In the genomic region with DNA sequence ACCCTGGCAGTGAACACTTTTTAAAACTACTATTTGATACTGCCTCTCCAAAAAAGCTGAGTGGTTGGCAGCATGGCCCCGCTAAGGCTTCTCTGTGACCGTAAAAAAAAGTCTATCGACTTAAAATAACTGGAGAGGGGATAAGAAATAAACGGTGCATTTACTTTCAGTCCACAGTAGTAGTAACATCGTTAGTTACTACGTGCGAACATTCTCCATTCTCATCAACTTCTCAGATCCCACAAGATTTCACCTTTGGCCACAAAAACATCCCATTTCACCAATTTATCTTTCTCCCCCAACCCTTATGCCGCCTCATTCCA, we compare ENCODE assay signal across 8 cellular contexts. TPM values are rescaled to one million over a fixed set of nuclear protein-coding genes. Genes with fewer than 3 reads are reported as not detected.
A peak's percentile ranks its signal among the peaks of the same experiment; 100 is the strongest.
DNase-seq lines count a peak whose midpoint lies in the region; ATAC-seq and TF ChIP-seq lines count a peak whose summit lies in the region.

No MANE protein-coding gene starts in this region.

- peaks cover 27% of the 10 kb centered on the region for H3K79me2 ChIP-seq in PC-3 (ENCODE audit: low read length)
- H3K79me2 ChIP-seq in parathyroid adenoma = no peaks in the 10 kb centered on the region

- TF ChIP-seq CTCF in PC-3 (conservative IDR thresholded peaks at IDR 0.05; ENCODE audit: low read depth, low read length) = no peak
- no peak for TF ChIP-seq CTCF in esophagus muscularis mucosa (IDR thresholded peaks at IDR 0.05)
- no peak for TF ChIP-seq CTCF in parathyroid adenoma (IDR thresholded peaks at IDR 0.05)

- POLR2A ChIA-PET in PC-3 (lab: Charles Lee; ENCODE audit: unreplicated experiment) = no interaction called here

- H3K4me3 ChIP-seq in PC-3 (ENCODE audit: low read length) = peak overlapping the region; percentile 84
- peak overlapping the region; percentile 70 to 91 (median 74) for H3K4me3 ChIP-seq in esophagus muscularis mucosa
- H3K4me3 ChIP-seq in parathyroid adenoma (ENCODE audit: low read depth, low read length) = peak overlapping the region; percentile 78

- H3K36me3 ChIP-seq in PC-3 (ENCODE audit: low read depth, low read length) (peaks cover 10% of the 10 kb centered on the region; the same call in 1 of the 2 replicates), esophagus muscularis mucosa (peaks cover 15 to 31% (median 26%) of the 10 kb centered on the region in 4 donors), parathyroid adenoma (ENCODE audit: control insufficient read depth, insufficient read depth, low read length) (no peaks in the 10 kb centered on the region)

- H3K9ac ChIP-seq in PC-3 (ENCODE audit: low read length) = peak overlapping the region; percentile 93
- H3K9ac ChIP-seq in parathyroid adenoma = peak overlapping the region; percentile 49

- TF ChIP-seq EP300 in esophagus muscularis mucosa (IDR thresholded peaks at IDR 0.05) = no peak

- BruUV-seq in PC-3 (replicated peaks; lab: Mats Ljungman, UMichigan) = TSS peak; percentile 99

- H3K27me3 ChIP-seq in PC-3 (ENCODE audit: low read length) (no peaks in the 10 kb centered on the region), esophagus muscularis mucosa (no peaks in the 10 kb centered on the region), parathyroid adenoma (ENCODE audit: control insufficient read depth, insufficient read depth, low read length) (no peaks in the 10 kb centered on the region)

- TF ChIP-seq POLR2A in esophagus muscularis mucosa (IDR thresholded peaks at IDR 0.05; ENCODE audit: low read depth) = no peak

- ATAC-seq in GM18520 (IDR thresholded peaks at IDR 0.05; ENCODE audit: unreplicated experiment) (peak; percentile 10), HG02642 (IDR thresholded peaks at IDR 0.05; ENCODE audit: poor library complexity, unreplicated experiment) (peak; percentile 27), PC-3 (no peak)

- H3K9me3 ChIP-seq in PC-3 (ENCODE audit: low read length) (no peaks in the 10 kb centered on the region), esophagus muscularis mucosa (no peaks in the 10 kb centered on the region), parathyroid adenoma (ENCODE audit: control insufficient read depth, low read length) (no peaks in the 10 kb centered on the region)

- H2AFZ ChIP-seq in PC-3 (ENCODE audit: low read length) (peak overlapping the region; percentile 85), parathyroid adenoma (peak overlapping the region; percentile 100)

- H3K27ac ChIP-seq in PC-3 (ENCODE audit: low read length) (peak overlapping the region; percentile 6; the same call in 1 of the 2 replicates), esophagus muscularis mucosa (replicated peaks in 1 of 4) (peak overlapping the region; percentile 87 to 92 (median 90)), parathyroid adenoma (peak overlapping the region; percentile 90)

- H3K9me2 ChIP-seq in PC-3 (replicated peaks; ENCODE audit: low read length) = no peaks in the 10 kb centered on the region

- intact Hi-C loops in PC-3 (cut with micrococcal nuclease) (loop anchor here (2.0 kb wide), 1 partner anchor 72 kb away; no protein-coding TSS in a partner anchor), esophagus muscularis mucosa (cut with DNase I) (loop anchor here (5.0 kb wide), 1 partner anchor 103 kb away; the partner anchor contains the start of gene ANXA5)

- no peak for DNase-seq in PC-3
- DNase-seq in esophagus muscularis mucosa (ENCODE audit: extremely low spot score) = no peak
- no peak for DNase-seq in putamen (ENCODE audit: low spot score)
- DNase-seq in HT-29 (ENCODE audit: low spot score) = no peak
- no peak for DNase-seq in central memory CD4-positive, alpha-beta T cell

- H3K4me2 ChIP-seq in PC-3 (ENCODE audit: low read length) = peak overlapping the region; percentile 94
- peak overlapping the region; percentile 96 for H3K4me2 ChIP-seq in parathyroid adenoma (ENCODE audit: low read length)

- CTCF ChIA-PET in PC-3 (lab: Charles Lee) = no interaction called here

- H4K20me1 ChIP-seq in PC-3 (ENCODE audit: low read length) = no peaks in the 10 kb centered on the region

- H3F3A ChIP-seq in PC-3 (ENCODE audit: low read length, unreplicated experiment) = no peaks in the 10 kb centered on the region

- H3K4me1 ChIP-seq in PC-3 (ENCODE audit: insufficient read depth, low read length) = peaks cover 19% of the 10 kb centered on the region
- peaks cover 6 to 25% (median 20%) of the 10 kb centered on the region in 4 donors for H3K4me1 ChIP-seq in esophagus muscularis mucosa
- peaks cover 2% of the 10 kb centered on the region for H3K4me1 ChIP-seq in parathyroid adenoma

- 65% methylated on average over 8 of the region's 8 CpGs for WGBS in esophagus muscularis mucosa

RNA-seq across cellular contexts. Expression of gene EXOSC9, which starts 0.5 kb away (rescaled TPM):
- total RNA-seq in PC-3 (2014; rRNA removed) (19.0 and 23.4 TPM in 2 replicates), esophagus muscularis mucosa (10 to 100 TPM; 10.1 to 21.6 (median 13.9) TPM)
- total RNA-seq in HT-29 (2014; rRNA removed; shearing (Covaris generic)) = 19.0 and 24.6 TPM in 2 replicates

RNA-seq across cellular contexts. Expression of gene CCNA2, which starts 23.1 kb away (rescaled TPM):
- total RNA-seq in PC-3 (2014; rRNA removed) = 59.1 and 78.0 TPM in 2 replicates
- under 1 TPM; 0.17 to 0.98 (median 0.54) TPM for total RNA-seq in esophagus muscularis mucosa
- total RNA-seq in HT-29 (2014; rRNA removed; shearing (Covaris generic)) = 90.9 and 94.6 TPM in 2 replicates

RNA-seq across cellular contexts. Expression of gene SMIM43, which starts 35.6 kb away (rescaled TPM):
- total RNA-seq in PC-3 (2014; rRNA removed) (not detected in 2 replicates), esophagus muscularis mucosa (1 to 10 TPM in 1 of 4 donors, under 1 TPM in 3; 0.46 to 1.2 (median 0.66) TPM)
- total RNA-seq in HT-29 (2014; rRNA removed; shearing (Covaris generic)) = not detected in 2 replicates

Comparison
In these comparisons a context has a peak if more than half of its experiments do, and no peak if none do; other contexts are left out.
1. H3K27ac ChIP-seq: peak in every context shown above with its lines; median percentile 90 in parathyroid adenoma; 90 in esophagus muscularis mucosa; 6 in PC-3.
2. RNA of gene CCNA2, which starts 23.1 kb away (total RNA-seq): 90.9 to 94.6 TPM in HT-29 and 59.1 to 78.0 TPM in PC-3; 0.17 to 0.98 TPM in esophagus muscularis mucosa; every median in the first group is over 10 times any median in the second.
3. Peak in every context shown above with its lines, with median percentiles within 50 percentile points of each other: H3K4me3 ChIP-seq.